9 cellular contexts compared by ENCODE assay signal in genomic region chr18:22846088-22846683, GRCh38.
DNase-seq lines count a peak whose midpoint lies in the region; ATAC-seq and TF ChIP-seq lines count a peak whose summit lies in the region.
"Had no signal": no experiment of that assay in that cellular context is flagged by ENCODE, and none has a peak within 500 bp of the region (broad histone marks: within the 10 kb centered on the region; RNA-seq: fewer than 3 reads in every experiment).

No MANE protein-coding gene starts in this region.

- H3K4me3 Mint-ChIP-seq in Calu3 (ENCODE audit: low read depth, unreplicated experiment), result no peak overlapping the region
- no peak overlapping the region for H3K4me3 Mint-ChIP-seq in natural killer cell

- CTCF ChIA-PET in Calu3 (lab: Charles Lee), result no interaction called here

- DNase-seq in Calu3, result no peak
- DNase-seq in Kasumi-1 (lab: John Stamatoyannopoulos, UW), result peak; percentile 41 to 60
- peak; percentile 46 for DNase-seq in astrocyte of the hippocampus (ENCODE audit: low read depth, low spot score)
- DNase-seq in lung microvascular endothelial cell (ENCODE audit: low read depth in 2 of 2), result peak; percentile 28 to 52
- no peak for DNase-seq in natural killer cell

- H3K9me3 Mint-ChIP-seq in Calu3 (ENCODE audit: low read depth, unreplicated experiment), result no peaks in the 10 kb centered on the region
- no peaks in the 10 kb centered on the region for H3K9me3 Mint-ChIP-seq in natural killer cell
- H3K9me3 Mint-ChIP-seq: activated T-helper 2 cell treated with anti-CD3 and anti-CD28 coated beads, Interferon-gamma antibody, Interleukin-2, Interleukin-4, amounts not matched to agents 10 μg/mL and 5 μg/mL and 100 μg/mL, durations not matched to agents 14 hours and 24 hours and 36 hours had no signal

- H3K27ac Mint-ChIP-seq in Calu3 (ENCODE audit: unreplicated experiment) (no peak overlapping the region), natural killer cell (no peak overlapping the region)
- H3K27ac Mint-ChIP-seq: activated T-helper 2 cell treated with anti-CD3 and anti-CD28 coated beads, Interferon-gamma antibody, Interleukin-2, Interleukin-4, amounts not matched to agents 10 μg/mL and 5 μg/mL and 100 μg/mL, durations not matched to agents 14 hours and 24 hours and 36 hours had no signal

- peaks cover 5% of the 10 kb centered on the region for H3K36me3 Mint-ChIP-seq in Calu3 (ENCODE audit: insufficient read depth, unreplicated experiment)
- no peaks in the 10 kb centered on the region for H3K36me3 Mint-ChIP-seq in natural killer cell

- H3K27me3 Mint-ChIP-seq in Calu3 (ENCODE audit: unreplicated experiment) (no peaks in the 10 kb centered on the region), natural killer cell (ENCODE audit: low read depth in 2 of 2) (peaks cover 3 to 8% of the 10 kb centered on the region in 2 donors)

- no peak for ATAC-seq in HG03439 (IDR thresholded peaks at IDR 0.05; ENCODE audit: unreplicated experiment)
- ATAC-seq in HG02884 (IDR thresholded peaks at IDR 0.05; ENCODE audit: unreplicated experiment), result no peak
- no peak for ATAC-seq in HG03354 (IDR thresholded peaks at IDR 0.05; ENCODE audit: poor library complexity, severe bottlenecking, unreplicated experiment)
- ATAC-seq in natural killer cell, result no peak

- TF ChIP-seq CTCF in Calu3 (IDR thresholded peaks at IDR 0.05; ENCODE audit: unreplicated experiment) (peak; percentile 31), natural killer cell (IDR thresholded peaks at IDR 0.05) (no peak)

- intact Hi-C loops in Calu3 (cut with micrococcal nuclease; ENCODE audit: unreplicated experiment), result loop anchor here (1.0 to 5.0 kb wide), 2 partner anchors 86 to 137 kb away; partner anchors contain the start of gene RBBP8
- intact Hi-C loops in natural killer cell (cut with micrococcal nuclease), result no loop called here

- BruUV-seq in Calu3 (replicated peaks; lab: Mats Ljungman, UMichigan), result no TSS peak

- H3K4me1 Mint-ChIP-seq in Calu3 (ENCODE audit: low read depth, unreplicated experiment) (peaks cover 30% of the 10 kb centered on the region), natural killer cell (no peaks in the 10 kb centered on the region)

Comparison
In these comparisons a context has a peak if more than half of its experiments do, and no peak if none do; other contexts are left out.
1. DNase-seq: peak in Kasumi-1 (2 of 2), astrocyte of the hippocampus (single experiment) and lung microvascular endothelial cell (2 of 2); none in Calu3 (single experiment) and natural killer cell (single experiment).